8 cellular contexts compared by ENCODE assay signal in genomic region chr19:36837902-36838783, GRCh38.
A peak's percentile ranks its signal among the peaks of the same experiment; 100 is the strongest.
DNase-seq lines count a peak whose midpoint lies in the region; ATAC-seq and TF ChIP-seq lines count a peak whose summit lies in the region.

ZNF790 (minus strand) TSS chr19:36838387; CDS start chr19:36825619, 12,768 bp downstream.

- peak; percentile 88 for ATAC-seq in HG02571 (IDR thresholded peaks at IDR 0.05; ENCODE audit: unreplicated experiment)

- CTCF ChIA-PET in GM10248 (lab: Yijun Ruan, JAX), result interaction anchor here (1.2 to 2.7 kb wide), 3 partner anchors 12 to 43 kb away, joined by 3 to 13 read pairs (median 3); partner anchors contain the start of gene ZNF345

- TF ChIP-seq CTCF in GM10248 (IDR thresholded peaks at IDR 0.05; ENCODE audit: control extremely low read depth, extremely low read depth, low read depth, missing control alignments), result no peak

- DNase-seq in GM10248 (ENCODE audit: extremely low spot score) (peak; percentile 88), NCI-H1417 treated with DMSO at 0.1 percent for 48 hours (lab: John Stamatoyannopoulos, UW) (peak; percentile 31), T-helper 9 cell (peak; percentile 68), astrocyte of the hippocampus (ENCODE audit: low read depth, low spot score) (peak; percentile 96), hippocampal formation (lab: John Stamatoyannopoulos, UW) (peak; percentile 88 to 94), retina (peak; percentile 99), DMS153 (lab: John Stamatoyannopoulos, UW) (no peak)

- POLR2A ChIA-PET in GM10248 (lab: Yijun Ruan, JAX), result interaction anchor here (0.6 to 1.8 kb wide), 6 partner anchors 11 to 450 kb away, joined by 3 to 12 read pairs (median 5); partner anchors contain the start of gene ZNF345
